ENCODE assay signal across 8 cellular contexts in genomic region chr7:42014625-42015412, GRCh38.
DNase-seq lines count a peak whose midpoint lies in the region; ATAC-seq and TF ChIP-seq lines count a peak whose summit lies in the region.

No MANE protein-coding gene starts in this region.

- H3K27ac Mint-ChIP-seq in CD14-positive monocyte (no peak overlapping the region), osteocyte (ENCODE audit: unreplicated experiment) (no peak overlapping the region)

- H3K36me3 Mint-ChIP-seq in CD14-positive monocyte (no peaks in the 10 kb centered on the region), osteocyte (ENCODE audit: unreplicated experiment) (peaks cover 69% of the 10 kb centered on the region)

- no peak overlapping the region for H3K27ac ChIP-seq in RWPE1

- H3K4me3 ChIP-seq in epithelial cell of proximal tubule (ENCODE audit: low read depth, low read length): no peak overlapping the region

- ATAC-seq in GM18858 (IDR thresholded peaks at IDR 0.05; ENCODE audit: unreplicated experiment): no peak
- ATAC-seq in HG03469 (IDR thresholded peaks at IDR 0.05; ENCODE audit: unreplicated experiment): no peak
- ATAC-seq in GM18520 (IDR thresholded peaks at IDR 0.05; ENCODE audit: unreplicated experiment): no peak

- H3K27me3 Mint-ChIP-seq in CD14-positive monocyte (ENCODE audit: low read depth in 3 of 3) (peaks cover 3 to 9% (median 8%) of the 10 kb centered on the region in 3 donors), osteocyte (ENCODE audit: unreplicated experiment) (no peaks in the 10 kb centered on the region)

- no peak for DNase-seq in CD14-positive monocyte (ENCODE audit: low spot score)
- DNase-seq in H4 (ENCODE audit: low spot score): peak; percentile 80
- DNase-seq in RWPE1 (ENCODE audit: low spot score): peak; percentile 25
- no peak for DNase-seq in epithelial cell of proximal tubule (ENCODE audit: low read depth)
- DNase-seq in osteocyte (ENCODE audit: extremely low spot score, unreplicated experiment): no peak

- peak; percentile 86 for TF ChIP-seq CTCF in CD14-positive monocyte (IDR thresholded peaks at IDR 0.05)
- TF ChIP-seq CTCF in RWPE1 (conservative IDR thresholded peaks at IDR 0.05; ENCODE audit: low read depth): peak; percentile 79
- peak; percentile 77 for TF ChIP-seq CTCF in epithelial cell of proximal tubule (conservative IDR thresholded peaks at IDR 0.05; ENCODE audit: low read depth, low read length)
- TF ChIP-seq CTCF in osteocyte (IDR thresholded peaks at IDR 0.05): peak; percentile 61

- H3K4me3 Mint-ChIP-seq in CD14-positive monocyte (no peak overlapping the region), osteocyte (ENCODE audit: unreplicated experiment) (no peak overlapping the region)

- H3K9me3 Mint-ChIP-seq in CD14-positive monocyte: peaks cover 0 to 5% (median 3%) of the 10 kb centered on the region in 7 donors
- peaks cover 26% of the 10 kb centered on the region for H3K9me3 Mint-ChIP-seq in osteocyte (ENCODE audit: unreplicated experiment)

- POLR2A ChIA-PET in RWPE1 (lab: Yijun Ruan, JAX; ENCODE audit: low non-redundant PET): no interaction called here

- CTCF ChIA-PET in RWPE1 (lab: Yijun Ruan, JAX): interaction anchor here (0.5 to 1.3 kb wide), 8 partner anchors 12 to 828 kb away, joined by 3 to 5 read pairs (median 3); no protein-coding TSS in a partner anchor

- H3K4me1 Mint-ChIP-seq in CD14-positive monocyte (peaks cover 4% of the 10 kb centered on the region), osteocyte (ENCODE audit: unreplicated experiment) (peaks cover 11% of the 10 kb centered on the region)

- intact Hi-C loops in CD14-positive monocyte (cut with micrococcal nuclease): no loop called here

Comparison
In these comparisons a context has a peak if more than half of its experiments do, and no peak if none do; other contexts are left out.
1. DNase-seq: peak in H4 (single experiment) and RWPE1 (single experiment); none in CD14-positive monocyte (single experiment), epithelial cell of proximal tubule (single experiment) and osteocyte (single experiment).
2. Peak in every context shown above with its lines, with median percentiles within 50 percentile points of each other: CTCF ChIP-seq.